In genomic region chr16:75252049-75252864, GRCh38 we compare ENCODE assay signal across 1 cellular context.
TF ChIP-seq lines count a peak whose summit lies in the region.

No MANE protein-coding gene starts in this region.

TF ChIP-seq in HepG2, 621 proteins besides CTCF, POLR2A, EP300 and RAD21 (continued from another document and continues in another):
- TF ChIP-seq MLLT10 (CRISPR knock-in tag; IDR thresholded peaks at IDR 0.05), result no peak
- no peak for TF ChIP-seq MBNL3 (CRISPR knock-in tag; conservative IDR thresholded peaks at IDR 0.05)
- TF ChIP-seq AGO2 (optimal IDR thresholded peaks at IDR 0.05; ENCODE audit: low read depth, low read length), result peak; percentile 70
- no peak for TF ChIP-seq RFXANK (CRISPR knock-in tag; IDR thresholded peaks at IDR 0.05)
- no peak for TF ChIP-seq ZNF615 (CRISPR knock-in tag; IDR thresholded peaks at IDR 0.05; ENCODE audit: borderline replicate concordance)
- TF ChIP-seq REL (CRISPR knock-in tag; conservative IDR thresholded peaks at IDR 0.05), result 0 out of 2 replicates have a peak, but pooled peaks have one; percentile 59
- no peak for TF ChIP-seq NFIC (IDR thresholded peaks at IDR 0.05; ENCODE audit: low read length)
- TF ChIP-seq SAFB2 (CRISPR knock-in tag; IDR thresholded peaks at IDR 0.05; ENCODE audit: borderline replicate concordance, low read depth), result no peak
- peak; percentile 15; the same call in 1 of the 2 replicates for TF ChIP-seq HIVEP1 (CRISPR knock-in tag; IDR thresholded peaks at IDR 0.05)
- peak; percentile 26 for TF ChIP-seq ASH2L (IDR thresholded peaks at IDR 0.05; ENCODE audit: insufficient read length, low read depth, low read length)
- TF ChIP-seq NONO (IDR thresholded peaks at IDR 0.05), result no peak
- 0 out of 2 replicates have a peak, but pooled peaks have one; percentile 43 for TF ChIP-seq NONO (CRISPR knock-in tag; conservative IDR thresholded peaks at IDR 0.05)
- peak; percentile 1; the same call in 1 of the 2 replicates for TF ChIP-seq NRL (CRISPR knock-in tag; IDR thresholded peaks at IDR 0.05; ENCODE audit: borderline replicate concordance)
- TF ChIP-seq ZNF343 (CRISPR knock-in tag; IDR thresholded peaks at IDR 0.05), result 0 out of 2 replicates have a peak, but pooled peaks have one; percentile 61
- TF ChIP-seq CHCHD3 (CRISPR knock-in tag; IDR thresholded peaks at IDR 0.05), result 0 out of 2 replicates have a peak, but pooled peaks have one; percentile 42
- no peak for TF ChIP-seq FIP1L1 (IDR thresholded peaks at IDR 0.05; ENCODE audit: borderline replicate concordance, insufficient read depth, low read depth, low read length)
- no peak for TF ChIP-seq ZNF567 (CRISPR knock-in tag; IDR thresholded peaks at IDR 0.05; ENCODE audit: borderline replicate concordance)
- no peak for TF ChIP-seq ZNF747 (CRISPR knock-in tag; IDR thresholded peaks at IDR 0.05; ENCODE audit: borderline replicate concordance)
- no peak; the same call in 1 of the 2 replicates for TF ChIP-seq DR1 (CRISPR knock-in tag; IDR thresholded peaks at IDR 0.05)
- TF ChIP-seq BCLAF1 (IDR thresholded peaks at IDR 0.05), result no peak
- peak; percentile 79; the same call in 1 of the 2 replicates for TF ChIP-seq KDM5B (CRISPR knock-in tag; IDR thresholded peaks at IDR 0.05; ENCODE audit: borderline replicate concordance)
- TF ChIP-seq ZNF710 (CRISPR knock-in tag; IDR thresholded peaks at IDR 0.05; ENCODE audit: borderline replicate concordance), result 0 out of 2 replicates have a peak, but pooled peaks have one; percentile 22
- TF ChIP-seq ZNF574 (CRISPR knock-in tag; IDR thresholded peaks at IDR 0.05), result no peak
- TF ChIP-seq MXI1 (IDR thresholded peaks at IDR 0.05; ENCODE audit: borderline replicate concordance, low read depth, low read length), result no peak
- TF ChIP-seq ZNF687 (CRISPR knock-in tag; IDR thresholded peaks at IDR 0.05), result peak; percentile 67
- no peak for TF ChIP-seq IRF9 (CRISPR knock-in tag; IDR thresholded peaks at IDR 0.05; ENCODE audit: borderline replicate concordance)
- TF ChIP-seq UBTF (CRISPR knock-in tag; IDR thresholded peaks at IDR 0.05), result peak; percentile 17; the same call in 1 of the 2 replicates
- no peak for TF ChIP-seq ZNF20 (CRISPR knock-in tag; IDR thresholded peaks at IDR 0.05)
- 0 out of 2 replicates have a peak, but pooled peaks have one; percentile 63 for TF ChIP-seq SPEN (CRISPR knock-in tag; IDR thresholded peaks at IDR 0.05; ENCODE audit: low read depth)
- TF ChIP-seq TARDBP (CRISPR knock-in tag; IDR thresholded peaks at IDR 0.05), result 0 out of 2 replicates have a peak, but pooled peaks have one; percentile 47
- TF ChIP-seq PCBP1 (IDR thresholded peaks at IDR 0.05; ENCODE audit: borderline replicate concordance, low read depth, low read length), result 0 out of 2 replicates have a peak, but pooled peaks have one; percentile 14
- no peak for TF ChIP-seq SRF (IDR thresholded peaks at IDR 0.05; ENCODE audit: low read depth, low read length)
- TF ChIP-seq YEATS2 (CRISPR knock-in tag; IDR thresholded peaks at IDR 0.05; ENCODE audit: borderline replicate concordance), result 0 out of 2 replicates have a peak, but pooled peaks have one; percentile 24
- TF ChIP-seq FOXA1 (IDR thresholded peaks at IDR 0.05), result no peak
- 0 out of 2 replicates have a peak, but pooled peaks have one; percentile 0 for TF ChIP-seq FOXA1 (CRISPR knock-in tag; IDR thresholded peaks at IDR 0.05)
- no peak for TF ChIP-seq HNF4G (IDR thresholded peaks at IDR 0.05; ENCODE audit: borderline replicate concordance, low read depth, low read length)
- TF ChIP-seq HNF4G (CRISPR knock-in tag; IDR thresholded peaks at IDR 0.05; ENCODE audit: borderline replicate concordance, low read depth), result 0 out of 2 replicates have a peak, but pooled peaks have one; percentile 45
- TF ChIP-seq HDAC6 (IDR thresholded peaks at IDR 0.05; ENCODE audit: low read depth, low read length), result no peak
- no peak for TF ChIP-seq ZNF101 (CRISPR knock-in tag; IDR thresholded peaks at IDR 0.05; ENCODE audit: borderline replicate concordance, low read depth)
- TF ChIP-seq RARG (CRISPR knock-in tag; IDR thresholded peaks at IDR 0.05; ENCODE audit: low read depth), result no peak
- no peak for TF ChIP-seq ZNF414 (CRISPR knock-in tag; IDR thresholded peaks at IDR 0.05)
- TF ChIP-seq CEBPZ (IDR thresholded peaks at IDR 0.05; ENCODE audit: low read length), result no peak
- no peak for TF ChIP-seq ZNF557 (CRISPR knock-in tag; IDR thresholded peaks at IDR 0.05)
- no peak for TF ChIP-seq SP1 (IDR thresholded peaks at IDR 0.05)
- TF ChIP-seq SP1 (CRISPR knock-in tag; IDR thresholded peaks at IDR 0.05), result peak; percentile 39
